ENCODE assay signal across 23 cellular contexts in the genomic region with DNA sequence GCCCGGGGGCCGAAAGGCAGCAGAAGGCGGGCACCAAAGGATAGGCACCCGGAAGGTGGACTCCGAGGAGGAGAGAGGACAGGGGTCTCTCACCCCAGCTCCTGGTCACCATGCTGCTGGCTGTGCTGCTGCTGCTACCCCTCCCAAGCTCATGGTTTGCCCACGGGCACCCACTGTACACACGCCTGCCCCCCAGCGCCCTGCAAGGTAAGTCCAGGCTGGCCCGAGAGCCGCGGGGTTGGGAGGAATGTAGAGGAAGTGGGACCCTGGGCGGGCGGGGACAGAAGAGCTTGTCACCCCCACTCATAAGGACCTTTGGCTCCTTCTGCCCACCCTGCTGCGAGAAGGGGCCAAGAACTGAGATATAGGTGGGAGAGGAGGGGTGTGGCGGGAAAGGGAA. TPM values are rescaled to one million over a fixed set of nuclear protein-coding genes. Genes with fewer than 3 reads are reported as not detected.
DNase-seq lines count a peak whose midpoint lies in the region; ATAC-seq, FAIRE-seq and TF ChIP-seq lines count a peak whose summit lies in the region.
"Had no signal": no experiment of that assay in that cellular context is flagged by ENCODE, and none has a peak within 500 bp of the region (broad histone marks: within the 10 kb centered on the region; RNA-seq: fewer than 3 reads in every experiment).

No MANE protein-coding gene starts in this region.

- intact Hi-C loops in GM12878 (cut with micrococcal nuclease; ENCODE audit: unreplicated experiment): no loop called here
- intact Hi-C loops in PC-3 (cut with micrococcal nuclease): no loop called here

- H3K4me3 ChIP-seq in GM12878 (no peak overlapping the region), PC-3 (ENCODE audit: low read length) (no peak overlapping the region)
- H3K4me3 ChIP-seq: A549; BLaER1 treated with 17β-estradiol and CSF1 and Interleukin-3, amounts not matched to agents 10 nM and 100 nM; MG63; SJCRH30 had no signal

- DNase-seq in GM12878 (ENCODE audit: low read depth, low spot score) (no peak), PC-3 (no peak)
- DNase-seq in naive thymus-derived CD8-positive, alpha-beta T cell: no peak
- DNase-seq: AML-193; CD4-positive, alpha-beta T cell; IMR-90; KG1; MG63; NCI-H1105 treated with DMSO at 0.1 percent for 48 hours; NCI-H146; NCI-H1930; NCI-H446; NCI-H524 treated with DMSO at 0.1 percent for 48 hours; NCI-H774; SJCRH30 had no signal

- H3K36me3 ChIP-seq in GM12878 (ENCODE audit: control insufficient read depth in 2 of 2, insufficient read depth in 2 of 2, low read length in 1 of 2) (no peaks in the 10 kb centered on the region), PC-3 (ENCODE audit: low read depth, low read length) (no peaks in the 10 kb centered on the region)
- H3K36me3 ChIP-seq: BLaER1 treated with 17β-estradiol and CSF1 and Interleukin-3, amounts not matched to agents 10 nM and 100 nM; MG63; SJCRH30 had no signal

- no peak for FAIRE-seq in GM12878 (lab: Jason Lieb, UNC)
- FAIRE-seq: A549, D721Med, GM18507 had no signal

- TF ChIP-seq CTCF in GM12878 (IDR thresholded peaks at IDR 0.05 in 2 of 3, conservative IDR thresholded peaks at IDR 0.05 in 1 of 3; ENCODE audit: control insufficient read depth in 2 of 3, extremely low read depth in 1 of 3, insufficient read depth in 1 of 3, low read depth in 3 of 3, low read length in 3 of 3) (no peak), PC-3 (conservative IDR thresholded peaks at IDR 0.05; ENCODE audit: low read depth, low read length) (no peak)

- H3K27ac ChIP-seq in GM12878 (ENCODE audit: control insufficient read depth, insufficient read depth) (no peak overlapping the region), PC-3 (ENCODE audit: low read length) (no peak overlapping the region)
- H3K27ac ChIP-seq: A549; BLaER1 treated with 17β-estradiol and CSF1 and Interleukin-3, amounts not matched to agents 10 nM and 100 nM; SJCRH30 had no signal

- RAD21 ChIA-PET in GM12878 (lab: Charles Lee; ENCODE audit: unreplicated experiment): interaction anchor here (0.8 kb wide), 1 partner anchor 183 kb away, joined by 3 read pairs; no protein-coding TSS in a partner anchor

- WGBS in GM12878 (ENCODE audit: insufficient coverage, insufficient replicate concordance, low lambda C conversion rate, missing lambda C conversion rate): 25% methylated on average over 15 of the region's 15 CpGs

- CTCF ChIA-PET in GM12878 (lab: Yijun Ruan, JAX): interaction anchor here (1.2 to 1.6 kb wide), 4 partner anchors 11 to 613 kb away, joined by 3 to 5 read pairs (median 4); no protein-coding TSS in a partner anchor
- CTCF ChIA-PET in PC-3 (lab: Charles Lee): no interaction called here

- H3K9me3 Mint-ChIP-seq in naive thymus-derived CD8-positive, alpha-beta T cell: no peaks in the 10 kb centered on the region
- H3K9me3 Mint-ChIP-seq: CD4-positive, alpha-beta T cell had no signal

- H3K36me3 Mint-ChIP-seq in naive thymus-derived CD8-positive, alpha-beta T cell: peaks cover 0 to 2% (median 0%) of the 10 kb centered on the region in 3 donors

- no peaks in the 10 kb centered on the region for H3K79me2 ChIP-seq in GM12878 (ENCODE audit: control insufficient read depth, insufficient read depth, low read length)
- H3K79me2 ChIP-seq in PC-3 (ENCODE audit: low read length): no peaks in the 10 kb centered on the region

- ATAC-seq in GM12878: peak; percentile 22; the same call in 1 of the 3 replicates
- ATAC-seq in naive thymus-derived CD8-positive, alpha-beta T cell: no peak
- ATAC-seq in HG02610 (IDR thresholded peaks at IDR 0.05; ENCODE audit: unreplicated experiment): no peak
- ATAC-seq in PC-3: no peak
- ATAC-seq: A549, Right ventricle myocardium inferior, SK-N-SH treated with all-trans-retinoic acid at 6 μM for 48 hours had no signal

- H3F3A ChIP-seq in PC-3 (ENCODE audit: low read length, unreplicated experiment): no peaks in the 10 kb centered on the region

- BruUV-seq in GM12878 (replicated peaks; lab: Mats Ljungman, UMichigan): no TSS peak
- BruUV-seq in PC-3 (replicated peaks; lab: Mats Ljungman, UMichigan): no TSS peak

- SMC1A ChIA-PET in GM12878 (lab: Charles Lee; ENCODE audit: uncharacterized antibody, unreplicated experiment): no interaction called here

- TF ChIP-seq POLR2A in GM12878 (IDR thresholded peaks at IDR 0.05; ENCODE audit: low read depth, low read length): no peak

- POLR2A ChIA-PET in GM12878 (lab: Charles Lee): no interaction called here
- POLR2A ChIA-PET in naive thymus-derived CD8-positive, alpha-beta T cell (lab: Charles Lee): no interaction called here
- POLR2A ChIA-PET in PC-3 (lab: Charles Lee; ENCODE audit: unreplicated experiment): no interaction called here

- no peak for TF ChIP-seq EP300 in GM12878 (IDR thresholded peaks at IDR 0.05; ENCODE audit: borderline replicate concordance in 1 of 2, control insufficient read depth in 1 of 2, low read depth in 2 of 2, low read length in 2 of 2)

- H3K9me3 ChIP-seq in GM12878 (replicated peaks; ENCODE audit: control insufficient read depth, insufficient read depth, low read length) (no peaks in the 10 kb centered on the region), PC-3 (ENCODE audit: low read length) (no peaks in the 10 kb centered on the region)
- H3K9me3 ChIP-seq: A549; BLaER1 treated with 17β-estradiol and CSF1 and Interleukin-3, amounts not matched to agents 10 nM and 100 nM; MG63; SJCRH30 had no signal

- no peak overlapping the region for H3K9ac ChIP-seq in GM12878 (ENCODE audit: control insufficient read depth, insufficient read depth, low read length)
- no peak overlapping the region for H3K9ac ChIP-seq in PC-3 (ENCODE audit: low read length)
- H3K9ac ChIP-seq: BLaER1 treated with 17β-estradiol and CSF1 and Interleukin-3, amounts not matched to agents 10 nM and 100 nM had no signal

- no peak for TF ChIP-seq RAD21 in GM12878 (IDR thresholded peaks at IDR 0.05; ENCODE audit: insufficient read depth, low read depth, low read length)

- no peaks in the 10 kb centered on the region for H3K4me1 ChIP-seq in GM12878 (ENCODE audit: control insufficient read depth, insufficient read depth, low read length)
- H3K4me1 ChIP-seq in PC-3 (ENCODE audit: insufficient read depth, low read length): no peaks in the 10 kb centered on the region

- in situ Hi-C loops in GM12878 (cut with MboI): no loop called here

- H3K27me3 ChIP-seq in GM12878 (replicated peaks in 1 of 2; ENCODE audit: control insufficient read depth in 2 of 2, insufficient read depth in 2 of 2, low read length in 1 of 2): peaks cover 3 to 6% of the 10 kb centered on the region in 2 experiments; a peak in 3 of 4 replicates
- peaks cover 26% of the 10 kb centered on the region for H3K27me3 ChIP-seq in PC-3 (ENCODE audit: low read length)

- peak overlapping the region in 1 of 10 donors; percentile 81 for H3K27ac Mint-ChIP-seq in naive thymus-derived CD8-positive, alpha-beta T cell
- H3K27ac Mint-ChIP-seq: CD4-positive, alpha-beta T cell had no signal

- peaks cover 5 to 12% (median 11%) of the 10 kb centered on the region in 4 donors for H3K4me1 Mint-ChIP-seq in naive thymus-derived CD8-positive, alpha-beta T cell

- H2AFZ ChIP-seq in GM12878 (ENCODE audit: control insufficient read depth, low read depth, low read length): no peak overlapping the region
- H2AFZ ChIP-seq in PC-3 (ENCODE audit: low read length): no peak overlapping the region

- H3K4me3 Mint-ChIP-seq in naive thymus-derived CD8-positive, alpha-beta T cell: peak overlapping the region in 6 of 10 donors; percentile 14 to 69 (median 52)
- H3K4me3 Mint-ChIP-seq: CD4-positive, alpha-beta T cell had no signal

- H4K20me1 ChIP-seq in GM12878 (ENCODE audit: control insufficient read depth, insufficient read depth) (no peaks in the 10 kb centered on the region), PC-3 (ENCODE audit: low read length) (no peaks in the 10 kb centered on the region)

- peaks cover 10 to 58% (median 39%) of the 10 kb centered on the region in 5 donors for H3K27me3 Mint-ChIP-seq in naive thymus-derived CD8-positive, alpha-beta T cell

- H3K4me2 ChIP-seq in GM12878 (ENCODE audit: control insufficient read depth, insufficient read depth) (no peak overlapping the region), PC-3 (ENCODE audit: low read length) (no peak overlapping the region)
- H3K4me2 ChIP-seq: A549; BLaER1 treated with 17β-estradiol and CSF1 and Interleukin-3, amounts not matched to agents 10 nM and 100 nM had no signal

- H3K9me2 ChIP-seq in PC-3 (replicated peaks; ENCODE audit: low read length): no peaks in the 10 kb centered on the region

RNA-seq across cellular contexts. Expression of a gene that starts 0.3 kb away (rescaled TPM):
- total RNA-seq in GM12878 (2013; cell fraction: nucleolus; rRNA removed): not detected in 2 replicates
- total RNA-seq in GM12878 (2014; rRNA removed) (not detected in 2 replicates), GM12878 (2014; rRNA removed; fragmentation: Illumina TruSeq; extraction: Trizol) (not detected in 2 replicates), GM12878 (2021) (not detected in 2 replicates), PC-3 (2014; rRNA removed) (not detected in 2 replicates)
- polyA plus RNA-seq in GM12878 (2011; ENCODE audit: low read depth): not detected
- polyA plus RNA-seq in GM12878 (2011; rRNA removed) (not detected in 2 replicates), GM12878 (2014; fragmentation: Illumina TruSeq; extraction: Trizol) (not detected in 2 replicates), GM12878 (2014; fragmentation: Nextera tagmentation; extraction: Ambion mirVana) (not detected), GM12878 (2014; rRNA removed) (not detected in 2 replicates), GM12878 (2016; fragmentation: Nextera tagmentation; extraction: Ambion mirVana) (not detected)
- polyA plus RNA-seq in GM12878 (2011; cell fraction: cytosol; rRNA removed): not detected in 2 replicates
- polyA plus RNA-seq in GM12878 (2011; cell fraction: nucleus; rRNA removed): not detected in 2 replicates
- not detected in 2 replicates for polyA plus RNA-seq in GM12878 (2012)
- polyA minus RNA-seq in GM12878 (2011; rRNA and poly(A)+ RNA removed): not detected in 2 replicates
- polyA minus RNA-seq in GM12878 (2011; cell fraction: cytosol; rRNA and poly(A)+ RNA removed): not detected in 2 replicates
- polyA minus RNA-seq in GM12878 (2011; cell fraction: nucleus; rRNA and poly(A)+ RNA removed): not detected in 2 replicates
- not detected for total RNA-seq in naive thymus-derived CD8-positive, alpha-beta T cell
- not detected for polyA plus RNA-seq in naive thymus-derived CD8-positive, alpha-beta T cell
- total RNA-seq: CD4-positive, alpha-beta T cell; H7; IMR-90 had no signal
- polyA plus RNA-seq: A549, IMR-90 had no signal

RNA-seq across cellular contexts. Expression of a gene that starts 5.5 kb away (rescaled TPM):
- total RNA-seq in GM12878 (2013; cell fraction: nucleolus; rRNA removed): not detected in 2 replicates
- not detected in 2 replicates for total RNA-seq in GM12878 (2014; rRNA removed)
- total RNA-seq in GM12878 (2014; rRNA removed; fragmentation: Illumina TruSeq; extraction: Trizol): not detected in 2 replicates
- total RNA-seq in GM12878 (2021): not detected in 2 replicates
- not detected for polyA plus RNA-seq in GM12878 (2011; ENCODE audit: low read depth)
- not detected in 2 replicates for polyA plus RNA-seq in GM12878 (2011; rRNA removed)
- polyA plus RNA-seq in GM12878 (2011; cell fraction: cytosol; rRNA removed): not detected in 2 replicates
- not detected in 2 replicates for polyA plus RNA-seq in GM12878 (2011; cell fraction: nucleus; rRNA removed)
- not detected in 2 replicates for polyA plus RNA-seq in GM12878 (2012)
- not detected in 2 replicates for polyA plus RNA-seq in GM12878 (2014; fragmentation: Illumina TruSeq; extraction: Trizol)
- not detected for polyA plus RNA-seq in GM12878 (2014; fragmentation: Nextera tagmentation; extraction: Ambion mirVana)
- not detected in 2 replicates for polyA plus RNA-seq in GM12878 (2014; rRNA removed)
- polyA plus RNA-seq in GM12878 (2016; fragmentation: Nextera tagmentation; extraction: Ambion mirVana): not detected
- not detected in 2 replicates for polyA minus RNA-seq in GM12878 (2011; rRNA and poly(A)+ RNA removed)
- polyA minus RNA-seq in GM12878 (2011; cell fraction: cytosol; rRNA and poly(A)+ RNA removed): not detected in 2 replicates
- polyA minus RNA-seq in GM12878 (2011; cell fraction: nucleus; rRNA and poly(A)+ RNA removed): not detected in 2 replicates
- not detected for total RNA-seq in naive thymus-derived CD8-positive, alpha-beta T cell
- polyA plus RNA-seq in naive thymus-derived CD8-positive, alpha-beta T cell: not detected
- total RNA-seq in PC-3 (2014; rRNA removed): not detected in 2 replicates
- total RNA-seq: CD4-positive, alpha-beta T cell; H7; IMR-90; Right ventricle myocardium inferior had no signal
- polyA plus RNA-seq: A549, IMR-90 had no signal

RNA-seq across cellular contexts. Expression of a gene that starts 19.0 kb away (rescaled TPM):
- total RNA-seq in GM12878 (2013; cell fraction: nucleolus; rRNA removed): not detected in 2 replicates
- total RNA-seq in GM12878 (2014; rRNA removed) (0.05 TPM in 1 of 2 replicates, not detected in the other), GM12878 (2014; rRNA removed; fragmentation: Illumina TruSeq; extraction: Trizol) (not detected in 2 replicates), GM12878 (2021) (not detected in 2 replicates), PC-3 (2014; rRNA removed) (not detected in 2 replicates)
- polyA plus RNA-seq in GM12878 (2011; ENCODE audit: low read depth): not detected
- polyA plus RNA-seq in GM12878 (2011; rRNA removed) (not detected in 2 replicates), GM12878 (2014; fragmentation: Illumina TruSeq; extraction: Trizol) (not detected in 2 replicates), GM12878 (2014; fragmentation: Nextera tagmentation; extraction: Ambion mirVana) (not detected), GM12878 (2014; rRNA removed) (not detected in 2 replicates), GM12878 (2016; fragmentation: Nextera tagmentation; extraction: Ambion mirVana) (under 1 TPM in 1 of 2 experiments, not detected in 1; 0.17 TPM)
- not detected in 2 replicates for polyA plus RNA-seq in GM12878 (2011; cell fraction: cytosol; rRNA removed)
- not detected in 2 replicates for polyA plus RNA-seq in GM12878 (2011; cell fraction: nucleus; rRNA removed)
- polyA plus RNA-seq in GM12878 (2012): 0.08 and 0.11 TPM in 2 replicates
- not detected in 2 replicates for polyA minus RNA-seq in GM12878 (2011; rRNA and poly(A)+ RNA removed)
- not detected in 2 replicates for polyA minus RNA-seq in GM12878 (2011; cell fraction: cytosol; rRNA and poly(A)+ RNA removed)
- polyA minus RNA-seq in GM12878 (2011; cell fraction: nucleus; rRNA and poly(A)+ RNA removed): not detected in 2 replicates
- not detected for total RNA-seq in naive thymus-derived CD8-positive, alpha-beta T cell
- under 1 TPM in 1 of 3 donors, not detected in 2; 0.59 TPM for polyA plus RNA-seq in naive thymus-derived CD8-positive, alpha-beta T cell
- total RNA-seq: CD4-positive, alpha-beta T cell; H7; IMR-90; Right ventricle myocardium inferior had no signal
- polyA plus RNA-seq: A549, IMR-90 had no signal

RNA-seq across cellular contexts. Expression of a gene that starts 29.9 kb away (rescaled TPM):
- 55.5 and 58.6 TPM in 2 replicates for total RNA-seq in GM12878 (2013; cell fraction: nucleolus; rRNA removed)
- total RNA-seq in GM12878 (2014; rRNA removed) (5.9 and 7.4 TPM in 2 replicates), GM12878 (2014; rRNA removed; fragmentation: Illumina TruSeq; extraction: Trizol) (5.6 and 6.0 TPM in 2 replicates), GM12878 (2021) (4.6 and 5.3 TPM in 2 replicates), PC-3 (2014; rRNA removed) (5.9 and 6.3 TPM in 2 replicates)
- polyA plus RNA-seq in GM12878 (2011; ENCODE audit: low read depth): 1.7 TPM
- polyA plus RNA-seq in GM12878 (2011; rRNA removed) (4.2 and 5.7 TPM in 2 replicates), GM12878 (2014; fragmentation: Illumina TruSeq; extraction: Trizol) (5.2 and 6.6 TPM in 2 replicates), GM12878 (2014; fragmentation: Nextera tagmentation; extraction: Ambion mirVana) (1 to 10 TPM; 1.4 to 2.0 TPM), GM12878 (2014; rRNA removed) (5.6 and 5.9 TPM in 2 replicates), GM12878 (2016; fragmentation: Nextera tagmentation; extraction: Ambion mirVana) (1 to 10 TPM; 6.6 to 8.4 TPM)
- polyA plus RNA-seq in GM12878 (2011; cell fraction: cytosol; rRNA removed): 1.9 TPM in 2 replicates
- 17.3 and 17.9 TPM in 2 replicates for polyA plus RNA-seq in GM12878 (2011; cell fraction: nucleus; rRNA removed)
- polyA plus RNA-seq in GM12878 (2012): 1.6 and 2.5 TPM in 2 replicates
- polyA minus RNA-seq in GM12878 (2011; rRNA and poly(A)+ RNA removed): 7.4 and 8.3 TPM in 2 replicates
- polyA minus RNA-seq in GM12878 (2011; cell fraction: cytosol; rRNA and poly(A)+ RNA removed): 0.80 and 1.6 TPM in 2 replicates
- polyA minus RNA-seq in GM12878 (2011; cell fraction: nucleus; rRNA and poly(A)+ RNA removed): 19.8 and 23.3 TPM in 2 replicates
- total RNA-seq in naive thymus-derived CD8-positive, alpha-beta T cell: 10 to 100 TPM; 28.2 to 29.5 TPM
- polyA plus RNA-seq in naive thymus-derived CD8-positive, alpha-beta T cell: 10 to 100 TPM; 10.0 to 18.6 (median 14.2) TPM

RNA-seq across cellular contexts. Expression of a gene that starts 30.0 kb away (rescaled TPM):
- total RNA-seq in GM12878 (2013; cell fraction: nucleolus; rRNA removed): 55.8 and 68.4 TPM in 2 replicates
- total RNA-seq in GM12878 (2014; rRNA removed) (72.5 and 83.5 TPM in 2 replicates), GM12878 (2014; rRNA removed; fragmentation: Illumina TruSeq; extraction: Trizol) (103 and 130 TPM in 2 replicates), GM12878 (2021) (73.2 and 73.3 TPM in 2 replicates), PC-3 (2014; rRNA removed) (53.9 and 55.1 TPM in 2 replicates)
- polyA plus RNA-seq in GM12878 (2011; ENCODE audit: low read depth): 60.1 TPM
- polyA plus RNA-seq in GM12878 (2011; rRNA removed) (49.2 and 56.1 TPM in 2 replicates), GM12878 (2014; fragmentation: Illumina TruSeq; extraction: Trizol) (116 and 121 TPM in 2 replicates), GM12878 (2014; fragmentation: Nextera tagmentation; extraction: Ambion mirVana) (100 to 1,000 TPM; 100 to 158 TPM), GM12878 (2014; rRNA removed) (71.1 and 78.0 TPM in 2 replicates), GM12878 (2016; fragmentation: Nextera tagmentation; extraction: Ambion mirVana) (100 to 1,000 TPM; 119 to 135 TPM)
- polyA plus RNA-seq in GM12878 (2011; cell fraction: cytosol; rRNA removed): 45.9 and 47.3 TPM in 2 replicates
- 47.7 and 53.0 TPM in 2 replicates for polyA plus RNA-seq in GM12878 (2011; cell fraction: nucleus; rRNA removed)
- 59.8 and 84.3 TPM in 2 replicates for polyA plus RNA-seq in GM12878 (2012)
- 27.3 TPM in 2 replicates for polyA minus RNA-seq in GM12878 (2011; rRNA and poly(A)+ RNA removed)
- 11.5 and 16.1 TPM in 2 replicates for polyA minus RNA-seq in GM12878 (2011; cell fraction: cytosol; rRNA and poly(A)+ RNA removed)
- polyA minus RNA-seq in GM12878 (2011; cell fraction: nucleus; rRNA and poly(A)+ RNA removed): 20.7 and 33.9 TPM in 2 replicates
- 10 to 100 TPM; 61.5 to 64.0 TPM for total RNA-seq in naive thymus-derived CD8-positive, alpha-beta T cell
- polyA plus RNA-seq in naive thymus-derived CD8-positive, alpha-beta T cell: 10 to 100 TPM; 41.5 to 49.3 (median 43.6) TPM
